In the genomic region with DNA sequence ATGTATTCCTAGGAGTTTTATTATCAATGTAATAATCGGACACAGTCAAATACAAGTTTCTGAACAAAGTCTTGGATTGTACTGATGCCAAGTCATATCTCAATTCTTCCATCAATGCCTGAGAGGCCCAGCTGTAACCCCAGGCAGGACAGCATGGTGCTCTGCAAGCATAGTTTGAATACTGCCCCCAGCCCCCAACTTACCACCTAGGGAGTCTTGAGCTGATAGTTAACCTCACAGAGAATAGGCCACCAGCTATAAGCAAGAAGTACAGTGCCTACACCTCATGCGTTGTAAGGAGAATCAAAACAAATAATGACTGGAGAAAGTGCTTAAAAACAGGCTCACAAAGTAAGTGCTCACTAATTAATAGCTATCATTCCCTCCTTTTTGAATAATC, we compare ENCODE assay signal across 9 cellular contexts. TPM values are rescaled to one million over a fixed set of nuclear protein-coding genes. Genes with fewer than 3 reads are reported as not detected.
DNase-seq lines count a peak whose midpoint lies in the region; ATAC-seq and TF ChIP-seq lines count a peak whose summit lies in the region.
"Had no signal": no experiment of that assay in that cellular context is flagged by ENCODE, and none has a peak within 500 bp of the region (broad histone marks: within the 10 kb centered on the region; RNA-seq: fewer than 3 reads in every experiment).

No MANE protein-coding gene starts in this region.

- peaks cover 14% of the 10 kb centered on the region for H3K36me3 ChIP-seq in HUES6 (ENCODE audit: control insufficient read depth, insufficient read depth, low read length)

- no peak for ATAC-seq in HG02970 (IDR thresholded peaks at IDR 0.05; ENCODE audit: low FRiP score, unreplicated experiment)
- ATAC-seq in GM18502 (IDR thresholded peaks at IDR 0.05; ENCODE audit: poor library complexity, unreplicated experiment): no peak

- H3K27ac Mint-ChIP-seq in CD14-positive monocyte (peak overlapping the region in 2 of 7 donors; percentile 58 to 59), mesothelial cell of epicardium (peak overlapping the region; percentile 28)

- in situ Hi-C loops in astrocyte of the spinal cord (cut with HindIII; ENCODE audit: low sequenced_read_pairs): no loop called here

- DNase-seq in CD14-positive monocyte (ENCODE audit: low spot score) (no peak), astrocyte of the spinal cord (ENCODE audit: low read depth, low spot score) (no peak), mesothelial cell of epicardium (ENCODE audit: low spot score in 2 of 2, unreplicated experiment in 2 of 2) (no peak), HK-2 (ENCODE audit: unreplicated experiment) (no peak), amniotic stem cell (lab: John Stamatoyannopoulos, UW) (no peak)
- DNase-seq: activated CD4-positive, CD25-positive, alpha-beta regulatory T cell had no signal

- H3K4me1 Mint-ChIP-seq in CD14-positive monocyte (peaks cover 48% of the 10 kb centered on the region), mesothelial cell of epicardium (peaks cover 45% of the 10 kb centered on the region)

- no peaks in the 10 kb centered on the region for H3K9me3 ChIP-seq in HUES6 (ENCODE audit: control insufficient read depth, insufficient read depth, low read depth, low read length)

- no peaks in the 10 kb centered on the region for H3K27me3 ChIP-seq in HUES6 (ENCODE audit: control insufficient read depth, insufficient read depth, low read length)

- intact Hi-C loops in CD14-positive monocyte (cut with micrococcal nuclease): no loop called here

- H3K9me3 Mint-ChIP-seq in CD14-positive monocyte (no peaks in the 10 kb centered on the region), mesothelial cell of epicardium (no peaks in the 10 kb centered on the region)

- H3K27me3 Mint-ChIP-seq in CD14-positive monocyte (ENCODE audit: low read depth in 3 of 3) (peaks cover 0 to 3% (median 0%) of the 10 kb centered on the region in 3 donors), mesothelial cell of epicardium (ENCODE audit: low read depth) (no peaks in the 10 kb centered on the region)

- TF ChIP-seq CTCF in CD14-positive monocyte (IDR thresholded peaks at IDR 0.05): no peak
- no peak for TF ChIP-seq CTCF in astrocyte of the spinal cord (IDR thresholded peaks at IDR 0.05; ENCODE audit: low read depth, low read length)
- TF ChIP-seq CTCF in mesothelial cell of epicardium (IDR thresholded peaks at IDR 0.05; ENCODE audit: unreplicated experiment): no peak

- peaks cover 16 to 17% of the 10 kb centered on the region in 2 donors for H3K36me3 Mint-ChIP-seq in CD14-positive monocyte
- no peaks in the 10 kb centered on the region for H3K36me3 Mint-ChIP-seq in mesothelial cell of epicardium

- H3K9ac ChIP-seq in HUES6 (ENCODE audit: low read length): peak overlapping the region; percentile 38

- H3K4me3 ChIP-seq in HUES6 (ENCODE audit: low read depth, low read length) (peak overlapping the region; percentile 76), astrocyte of the spinal cord (ENCODE audit: low read depth, low read length) (peak overlapping the region; percentile 92)

- H3K27ac ChIP-seq in HUES6 (ENCODE audit: low read depth, low read length): no peak overlapping the region

- H3K4me3 Mint-ChIP-seq in CD14-positive monocyte (peak overlapping the region; percentile 17 to 58), mesothelial cell of epicardium (peak overlapping the region; percentile 97)

- H3K4me1 ChIP-seq in HUES6 (ENCODE audit: control insufficient read depth, insufficient read depth, low read length): peaks cover 14% of the 10 kb centered on the region; the same call in 1 of the 2 replicates

RNA-seq across cellular contexts. Expression of gene PROSER1, which starts 2.7 kb away (rescaled TPM):
- polyA plus RNA-seq in CD14-positive monocyte: 1 to 10 TPM; 4.6 to 9.1 TPM
- total RNA-seq in mesothelial cell of epicardium: 54.4 to 58.8 TPM (median 58.0 TPM) in 3 replicates

RNA-seq across cellular contexts. Expression of gene NHLRC3, which starts 3.1 kb away (rescaled TPM):
- polyA plus RNA-seq in CD14-positive monocyte: 10 to 100 TPM; 12.8 to 13.0 TPM
- total RNA-seq in mesothelial cell of epicardium: 39.7 to 42.9 TPM (median 42.2 TPM) in 3 replicates

RNA-seq across cellular contexts. Expression of gene STOML3, which starts 44.6 kb away (rescaled TPM):
- not detected for polyA plus RNA-seq in CD14-positive monocyte
- not detected in 3 replicates for total RNA-seq in mesothelial cell of epicardium
